Comparison of ENCODE assay signal across 1 cellular context in genomic region chr22:19723165-19723989, GRCh38.
TF ChIP-seq lines count a peak whose summit lies in the region.

Gene GP1BB (plus strand): TSS chr22:19723539. CDS start chr22:19723570, 31 bp downstream.

TF ChIP-seq in HepG2, 621 proteins besides CTCF, POLR2A, EP300 and RAD21 (continued from another document and continues in another):
- no peak for TF ChIP-seq ZHX2 (IDR thresholded peaks at IDR 0.05; ENCODE audit: low read depth)
- TF ChIP-seq ZHX2 (CRISPR knock-in tag; IDR thresholded peaks at IDR 0.05; ENCODE audit: borderline replicate concordance) = no peak
- TF ChIP-seq NR2F6 (IDR thresholded peaks at IDR 0.05) = no peak
- no peak for TF ChIP-seq NR2F6 (CRISPR knock-in tag; IDR thresholded peaks at IDR 0.05)
- no peak for TF ChIP-seq ISL2 (CRISPR knock-in tag; IDR thresholded peaks at IDR 0.05)
- no peak for TF ChIP-seq RFX1 (IDR thresholded peaks at IDR 0.05)
- TF ChIP-seq MTF2 (CRISPR knock-in tag; IDR thresholded peaks at IDR 0.05; ENCODE audit: borderline replicate concordance) = peak; percentile 93
- peak; percentile 38; the same call in 1 of the 2 replicates for TF ChIP-seq ZBTB38 (CRISPR knock-in tag; IDR thresholded peaks at IDR 0.05)
- TF ChIP-seq BCL6 (CRISPR knock-in tag; IDR thresholded peaks at IDR 0.05) = peak; percentile 54
- no peak for TF ChIP-seq NONO (IDR thresholded peaks at IDR 0.05)
- peak; percentile 20; the same call in 1 of the 2 replicates for TF ChIP-seq NONO (CRISPR knock-in tag; conservative IDR thresholded peaks at IDR 0.05)
- TF ChIP-seq ZNF446 (CRISPR knock-in tag; IDR thresholded peaks at IDR 0.05) = peak; percentile 75; the same call in 1 of the 2 replicates
- no peak for TF ChIP-seq ZKSCAN1 (IDR thresholded peaks at IDR 0.05; ENCODE audit: low read length)
- TF ChIP-seq HMGXB4 (CRISPR knock-in tag; IDR thresholded peaks at IDR 0.05; ENCODE audit: borderline replicate concordance in 1 of 2, low read depth in 1 of 2) = 0 out of 4 replicates have a peak, but pooled peaks have one; percentile 10 to 21
- no peak for TF ChIP-seq ETV6 (CRISPR knock-in tag; conservative IDR thresholded peaks at IDR 0.05)
- no peak for TF ChIP-seq ZNF256 (CRISPR knock-in tag; conservative IDR thresholded peaks at IDR 0.05)
- peak; percentile 40; the same call in 1 of the 2 replicates for TF ChIP-seq MYC (CRISPR knock-in tag; IDR thresholded peaks at IDR 0.05; ENCODE audit: borderline replicate concordance)
- 0 out of 2 replicates have a peak, but pooled peaks have one; percentile 13 for TF ChIP-seq ZIK1 (CRISPR knock-in tag; IDR thresholded peaks at IDR 0.05; ENCODE audit: borderline replicate concordance, low read depth)
- TF ChIP-seq KDM3A (CRISPR knock-in tag; IDR thresholded peaks at IDR 0.05; ENCODE audit: low read depth) = peak; percentile 46; the same call in 1 of the 2 replicates
- TF ChIP-seq NCOR1 (IDR thresholded peaks at IDR 0.05; ENCODE audit: borderline replicate concordance, low read length) = no peak
- TF ChIP-seq ZFX (CRISPR knock-in tag; IDR thresholded peaks at IDR 0.05; ENCODE audit: low read depth) = peak; percentile 89
- no peak for TF ChIP-seq MAFK (conservative IDR thresholded peaks at IDR 0.05 in 1 of 2, IDR thresholded peaks at IDR 0.05 in 1 of 2; ENCODE audit: low read length in 2 of 2)
- no peak for TF ChIP-seq GTF3A (CRISPR knock-in tag; conservative IDR thresholded peaks at IDR 0.05)
- no peak for TF ChIP-seq ZBTB49 (CRISPR knock-in tag; IDR thresholded peaks at IDR 0.05; ENCODE audit: borderline replicate concordance)
- TF ChIP-seq TMF1 (CRISPR knock-in tag; IDR thresholded peaks at IDR 0.05; ENCODE audit: low read depth) = no peak
- TF ChIP-seq ZNF788 (CRISPR knock-in tag; IDR thresholded peaks at IDR 0.05; ENCODE audit: borderline replicate concordance) = no peak
- peak; percentile 32; the same call in 1 of the 2 replicates for TF ChIP-seq NCOA2 (CRISPR knock-in tag; IDR thresholded peaks at IDR 0.05)
- no peak for TF ChIP-seq ZBTB40 (IDR thresholded peaks at IDR 0.05)
- TF ChIP-seq ZBTB40 (CRISPR knock-in tag; IDR thresholded peaks at IDR 0.05) = no peak
- no peak for TF ChIP-seq ZNF768 (CRISPR knock-in tag; IDR thresholded peaks at IDR 0.05)
- 0 out of 2 replicates have a peak, but pooled peaks have one; percentile 19 for TF ChIP-seq ZNF296 (CRISPR knock-in tag; conservative IDR thresholded peaks at IDR 0.05)
- TF ChIP-seq ZSCAN31 (CRISPR knock-in tag; IDR thresholded peaks at IDR 0.05; ENCODE audit: low read depth) = peak; percentile 23; the same call in 1 of the 2 replicates
- peak; percentile 66; the same call in 1 of the 2 replicates for TF ChIP-seq ZNF543 (CRISPR knock-in tag; IDR thresholded peaks at IDR 0.05)
- TF ChIP-seq NFE2L1 (CRISPR knock-in tag; IDR thresholded peaks at IDR 0.05; ENCODE audit: borderline replicate concordance) = no peak
- no peak for TF ChIP-seq ZNF546 (CRISPR knock-in tag; conservative IDR thresholded peaks at IDR 0.05)
- TF ChIP-seq JDP2 (CRISPR knock-in tag; IDR thresholded peaks at IDR 0.05; ENCODE audit: borderline replicate concordance) = no peak; the same call in 1 of the 2 replicates
- no peak for TF ChIP-seq FOSL1 (CRISPR knock-in tag; IDR thresholded peaks at IDR 0.05; ENCODE audit: borderline replicate concordance)
- no peak for TF ChIP-seq ATF2 (CRISPR knock-in tag; IDR thresholded peaks at IDR 0.05)
- TF ChIP-seq ZC3H13 (CRISPR knock-in tag; IDR thresholded peaks at IDR 0.05) = peak; percentile 46; the same call in 1 of the 2 replicates
- TF ChIP-seq ZNF552 (CRISPR knock-in tag; IDR thresholded peaks at IDR 0.05; ENCODE audit: borderline replicate concordance) = no peak
- no peak for TF ChIP-seq FOXP1 (IDR thresholded peaks at IDR 0.05)
- no peak for TF ChIP-seq FOXP1 (CRISPR knock-in tag; IDR thresholded peaks at IDR 0.05)
- no peak for TF ChIP-seq KAT7 (CRISPR knock-in tag; IDR thresholded peaks at IDR 0.05; ENCODE audit: borderline replicate concordance)
- TF ChIP-seq MED13 (CRISPR knock-in tag; IDR thresholded peaks at IDR 0.05) = no peak
- peak; percentile 72; the same call in 1 of the 2 replicates for TF ChIP-seq MXD1 (CRISPR knock-in tag; IDR thresholded peaks at IDR 0.05)
- TF ChIP-seq ZNF607 (CRISPR knock-in tag; IDR thresholded peaks at IDR 0.05; ENCODE audit: borderline replicate concordance) = no peak; the same call in 1 of the 2 replicates
